13 cellular contexts compared by ENCODE assay signal in genomic region chr12:42468341-42468821, GRCh38.
DNase-seq lines count a peak whose midpoint lies in the region; ATAC-seq and TF ChIP-seq lines count a peak whose summit lies in the region.
"Had no signal": no experiment of that assay in that cellular context is flagged by ENCODE, and none has a peak within 500 bp of the region (broad histone marks: within the 10 kb centered on the region; RNA-seq: fewer than 3 reads in every experiment).

No MANE protein-coding gene starts in this region.

- intact Hi-C loops in right cardiac atrium (cut with DNase I): no loop called here
- intact Hi-C loops in PC-9 (cut with micrococcal nuclease; ENCODE audit: unreplicated experiment): no loop called here
- intact Hi-C loops in CD8-positive, alpha-beta T cell (cut with DNase I, micrococcal nuclease): no loop called here

- H3K27me3 ChIP-seq in DOHH2 (ENCODE audit: control insufficient read depth, low read length) (peaks cover 14% of the 10 kb centered on the region; the same call in 1 of the 2 replicates), right cardiac atrium (ENCODE audit: control insufficient read depth, insufficient read depth) (no peaks in the 10 kb centered on the region), PC-9 (ENCODE audit: insufficient read depth, low read depth) (no peaks in the 10 kb centered on the region)
- no peaks in the 10 kb centered on the region for H3K27me3 ChIP-seq in effector memory CD4-positive, alpha-beta T cell (replicated peaks; ENCODE audit: control insufficient read depth, insufficient read depth, low read length, poor library complexity, severe bottlenecking)
- no peaks in the 10 kb centered on the region for H3K27me3 ChIP-seq in CD8-positive, alpha-beta T cell (ENCODE audit: insufficient read depth, low read length)
- H3K27me3 ChIP-seq: upper lobe of left lung had no signal

- H3K9me3 ChIP-seq in DOHH2 (ENCODE audit: control insufficient read depth, insufficient read depth, low read length): no peaks in the 10 kb centered on the region
- no peaks in the 10 kb centered on the region for H3K9me3 ChIP-seq in right cardiac atrium (ENCODE audit: control insufficient read depth, low read length)
- H3K9me3 ChIP-seq in effector memory CD4-positive, alpha-beta T cell (ENCODE audit: control insufficient read depth, low read length): no peaks in the 10 kb centered on the region
- no peaks in the 10 kb centered on the region for H3K9me3 ChIP-seq in PC-9 (ENCODE audit: insufficient read depth, low read depth)
- no peaks in the 10 kb centered on the region for H3K9me3 ChIP-seq in CD8-positive, alpha-beta T cell (ENCODE audit: low read length)
- H3K9me3 ChIP-seq: Caco-2, neutrophil, upper lobe of left lung had no signal

- H3K4me3 ChIP-seq in DOHH2 (ENCODE audit: low read length) (peak overlapping the region; percentile 50), right cardiac atrium (ENCODE audit: low read length) (no peak overlapping the region), PC-9 (no peak overlapping the region)
- no peak overlapping the region for H3K4me3 ChIP-seq in effector memory CD4-positive, alpha-beta T cell (ENCODE audit: insufficient read depth, low read depth, low read length, poor library complexity, severe bottlenecking)
- H3K4me3 ChIP-seq in CD8-positive, alpha-beta T cell (ENCODE audit: low read depth, low read length): no peak overlapping the region

- peak; percentile 31 for ATAC-seq in GM21447 (IDR thresholded peaks at IDR 0.05; ENCODE audit: unreplicated experiment)
- ATAC-seq in right cardiac atrium: peak; percentile 61 to 71
- ATAC-seq in CD8-positive, alpha-beta T cell: no peak

- H3K9me3 Mint-ChIP-seq in CD8-positive, alpha-beta T cell: no peaks in the 10 kb centered on the region

- BruUV-seq in PC-9 (replicated peaks; lab: Mats Ljungman, UMichigan): no TSS peak

- H3K9me2 ChIP-seq in DOHH2 (replicated peaks; ENCODE audit: control insufficient read depth, low read length) (no peaks in the 10 kb centered on the region), PC-9 (ENCODE audit: insufficient read depth) (no peaks in the 10 kb centered on the region)

- H3K4me3 Mint-ChIP-seq in CD8-positive, alpha-beta T cell: no peak overlapping the region

- peaks cover 35% of the 10 kb centered on the region for H3K27me3 Mint-ChIP-seq in CD8-positive, alpha-beta T cell (ENCODE audit: low read depth)

- no peak overlapping the region for H3K27ac Mint-ChIP-seq in CD8-positive, alpha-beta T cell

- H3K36me3 ChIP-seq in DOHH2 (ENCODE audit: control insufficient read depth, low read length): no peaks in the 10 kb centered on the region
- H3K36me3 ChIP-seq in effector memory CD4-positive, alpha-beta T cell (ENCODE audit: control insufficient read depth, insufficient read depth, low read length): no peaks in the 10 kb centered on the region
- no peaks in the 10 kb centered on the region for H3K36me3 ChIP-seq in PC-9 (ENCODE audit: low read depth)
- no peaks in the 10 kb centered on the region for H3K36me3 ChIP-seq in CD8-positive, alpha-beta T cell (ENCODE audit: insufficient read depth, low read length)
- H3K36me3 ChIP-seq: neutrophil had no signal

- peaks cover 22% of the 10 kb centered on the region for H3F3A ChIP-seq in DOHH2 (ENCODE audit: control insufficient read depth, insufficient read depth)
- no peaks in the 10 kb centered on the region for H3F3A ChIP-seq in PC-9 (ENCODE audit: insufficient read depth, low read depth)

- H3K27ac ChIP-seq in DOHH2 (ENCODE audit: low read depth, low read length): peak overlapping the region; percentile 74
- H3K27ac ChIP-seq in right cardiac atrium (ENCODE audit: low read length): no peak overlapping the region
- H3K27ac ChIP-seq in effector memory CD4-positive, alpha-beta T cell (ENCODE audit: insufficient read depth, low read length, poor library complexity, severe bottlenecking): no peak overlapping the region
- no peak overlapping the region for H3K27ac ChIP-seq in PC-9
- H3K27ac ChIP-seq in CD8-positive, alpha-beta T cell (ENCODE audit: low read depth, low read length): no peak overlapping the region
- H3K27ac ChIP-seq: neutrophil, upper lobe of left lung, VCaP had no signal

- H2AFZ ChIP-seq in PC-9: no peak overlapping the region

- no peaks in the 10 kb centered on the region for H4K20me1 ChIP-seq in DOHH2 (ENCODE audit: control insufficient read depth, insufficient read depth, low read depth, low read length)
- no peaks in the 10 kb centered on the region for H4K20me1 ChIP-seq in PC-9 (ENCODE audit: insufficient read depth)

- CTCF ChIA-PET in PC-9 (lab: Charles Lee): no interaction called here
- CTCF ChIA-PET in CD8-positive, alpha-beta T cell (lab: Charles Lee): interaction anchor here (1.6 kb wide), 1 partner anchor 14 kb away, joined by 3 read pairs; no protein-coding TSS in a partner anchor

- peak overlapping the region; percentile 62 for H3K4me2 ChIP-seq in DOHH2 (ENCODE audit: low read length)
- H3K4me2 ChIP-seq in PC-9: no peak overlapping the region

- no peak for TF ChIP-seq CTCF in DOHH2 (IDR thresholded peaks at IDR 0.05; ENCODE audit: low read depth, low read length, poor library complexity, severe bottlenecking)
- no peak for TF ChIP-seq CTCF in PC-9 (conservative IDR thresholded peaks at IDR 0.05)
- TF ChIP-seq CTCF in CD8-positive, alpha-beta T cell (IDR thresholded peaks at IDR 0.05): no peak

- H3K79me2 ChIP-seq in DOHH2 (ENCODE audit: control insufficient read depth, low read length) (no peaks in the 10 kb centered on the region), PC-9 (ENCODE audit: low read depth) (no peaks in the 10 kb centered on the region)

- peaks cover 63% of the 10 kb centered on the region for H3K4me1 ChIP-seq in DOHH2 (ENCODE audit: control insufficient read depth, low read length)
- H3K4me1 ChIP-seq in right cardiac atrium (ENCODE audit: control insufficient read depth, insufficient read depth, low read length): peaks cover 8% of the 10 kb centered on the region
- no peaks in the 10 kb centered on the region for H3K4me1 ChIP-seq in effector memory CD4-positive, alpha-beta T cell (ENCODE audit: control insufficient read depth, insufficient read depth, low read length, poor library complexity, severe bottlenecking)
- peaks cover 10% of the 10 kb centered on the region for H3K4me1 ChIP-seq in PC-9 (replicated peaks; ENCODE audit: insufficient read depth)
- peaks cover 3% of the 10 kb centered on the region for H3K4me1 ChIP-seq in CD8-positive, alpha-beta T cell (ENCODE audit: insufficient read depth, low read length)

- POLR2A ChIA-PET in PC-9 (lab: Charles Lee; ENCODE audit: unreplicated experiment): no interaction called here
- POLR2A ChIA-PET in CD8-positive, alpha-beta T cell (lab: Charles Lee): no interaction called here

- 37% methylated on average over 9 of the region's 9 CpGs for WGBS in right cardiac atrium

- H3K4me1 Mint-ChIP-seq in CD8-positive, alpha-beta T cell (ENCODE audit: low read depth): peaks cover 16% of the 10 kb centered on the region

- no peaks in the 10 kb centered on the region for H3K36me3 Mint-ChIP-seq in CD8-positive, alpha-beta T cell

- peak; percentile 83 for DNase-seq in RPMI8226
- peak; percentile 24 to 70 (median 60) for DNase-seq in right cardiac atrium
- no peak for DNase-seq in effector memory CD4-positive, alpha-beta T cell
- DNase-seq in PC-9: no peak
- no peak for DNase-seq in CD8-positive, alpha-beta T cell
- DNase-seq in NCI-H1092 treated with DMSO at 0.1 percent for 48 hours (lab: John Stamatoyannopoulos, UW): no peak
- DNase-seq: Caco-2; effector CD8-positive, alpha-beta T cell; upper lobe of left lung had no signal

Comparison
In these comparisons a context has a peak if more than half of its experiments do, and no peak if none do; other contexts are left out.
1. DNase-seq: peak in RPMI8226 (single experiment) and right cardiac atrium (3 of 3); none in effector memory CD4-positive, alpha-beta T cell (0 of 3), PC-9 (0 of 2), CD8-positive, alpha-beta T cell (0 of 7) and NCI-H1092 treated with DMSO at 0.1 percent for 48 hours (single experiment).